ENCODE assay signal across 2 cellular contexts in genomic region chr5:176629853-176630680, GRCh38.
TF ChIP-seq lines count a peak whose summit lies in the region.

EIF4E1B (plus strand) TSS chr5:176630675; CDS start chr5:176642788, 12,113 bp downstream.
SNCB (minus strand) TSS chr5:176630534; CDS start chr5:176629654, 880 bp downstream.

TF ChIP-seq in HEK293, 187 proteins besides CTCF, POLR2A, EP300 and RAD21 (continued from another document and continues in another):
- TF ChIP-seq ZNF639 (tag by site-specific recombination; IDR thresholded peaks at IDR 0.05), result no peak
- no peak for TF ChIP-seq ZNF138 (tag by site-specific recombination; IDR thresholded peaks at IDR 0.05; ENCODE audit: borderline replicate concordance)
- no peak for TF ChIP-seq ZNF37A (tag by site-specific recombination; IDR thresholded peaks at IDR 0.05)
- TF ChIP-seq ZNF157 (tag by site-specific recombination; IDR thresholded peaks at IDR 0.05), result no peak
- TF ChIP-seq ZNF518A (tag by site-specific recombination; conservative IDR thresholded peaks at IDR 0.05; ENCODE audit: low read depth), result no peak
- TF ChIP-seq ZBTB49 (tag by site-specific recombination; IDR thresholded peaks at IDR 0.05; ENCODE audit: low read depth), result no peak
- TF ChIP-seq ZNF394 (tag by site-specific recombination; IDR thresholded peaks at IDR 0.05; ENCODE audit: borderline replicate concordance), result no peak
- TF ChIP-seq ZNF354C (tag by site-specific recombination; IDR thresholded peaks at IDR 0.05; ENCODE audit: borderline replicate concordance, low read depth), result no peak
- no peak for TF ChIP-seq ZNF580 (tag by site-specific recombination; IDR thresholded peaks at IDR 0.05)
- TF ChIP-seq ZSCAN5A (tag by site-specific recombination; IDR thresholded peaks at IDR 0.05), result no peak
- TF ChIP-seq ZNF239 (tag by site-specific recombination; IDR thresholded peaks at IDR 0.05), result no peak
- TF ChIP-seq KLF10 (tag by site-specific recombination; IDR thresholded peaks at IDR 0.05), result peak; percentile 85; the same call in 1 of the 2 replicates
- peak; percentile 48; the same call in 1 of the 2 replicates for TF ChIP-seq ZNF184 (tag by site-specific recombination; IDR thresholded peaks at IDR 0.05)
- TF ChIP-seq ZNF501 (tag by site-specific recombination; IDR thresholded peaks at IDR 0.05), result no peak

TF ChIP-seq in K562, 482 proteins besides CTCF, POLR2A, EP300 and RAD21 (continued from another document):
- TF ChIP-seq E2F6 (IDR thresholded peaks at IDR 0.05; ENCODE audit: borderline replicate concordance in 1 of 2, extremely low read depth in 1 of 2, insufficient read depth in 1 of 2, insufficient read length in 1 of 2, low read depth in 1 of 2, low read length in 1 of 2, poor library complexity in 1 of 2, severe bottlenecking in 1 of 2) (peak in 1 of 2 experiments; percentile 79), CHD2 (IDR thresholded peaks at IDR 0.05; ENCODE audit: low read depth, low read length) (no peak), MBD2 (IDR thresholded peaks at IDR 0.05; ENCODE audit: borderline replicate concordance, low read depth) (no peak), PHF8 (IDR thresholded peaks at IDR 0.05; ENCODE audit: borderline replicate concordance, low read length) (no peak), HNRNPK (IDR thresholded peaks at IDR 0.05; ENCODE audit: low read depth, low read length, poor library complexity, severe bottlenecking) (peak; percentile 53), PKNOX1 (IDR thresholded peaks at IDR 0.05) (peak; percentile 93), TRIM28 (IDR thresholded peaks at IDR 0.05) (no peak), SRSF7 (optimal IDR thresholded peaks at IDR 0.05; ENCODE audit: low read depth, low read length) (no peak), RBM17 (IDR thresholded peaks at IDR 0.05; ENCODE audit: borderline replicate concordance, low read depth, low read length) (no peak), ZBTB7A (IDR thresholded peaks at IDR 0.05; ENCODE audit: borderline replicate concordance, control insufficient read depth, low read depth, low read length) (peak; percentile 55; the same call in 1 of the 2 replicates), CREB1 (IDR thresholded peaks at IDR 0.05) (0 out of 2 replicates have a peak, but pooled peaks have one; percentile 34), CREB1 (CRISPR knock-in tag; IDR thresholded peaks at IDR 0.05) (no peak), CTBP1 (IDR thresholded peaks at IDR 0.05; ENCODE audit: borderline replicate concordance) (0 out of 2 replicates have a peak, but pooled peaks have one; percentile 11)
TF ChIP-seq in K562: peak in this region for 8.
